15 cellular contexts compared by ENCODE assay signal in the genomic region with DNA sequence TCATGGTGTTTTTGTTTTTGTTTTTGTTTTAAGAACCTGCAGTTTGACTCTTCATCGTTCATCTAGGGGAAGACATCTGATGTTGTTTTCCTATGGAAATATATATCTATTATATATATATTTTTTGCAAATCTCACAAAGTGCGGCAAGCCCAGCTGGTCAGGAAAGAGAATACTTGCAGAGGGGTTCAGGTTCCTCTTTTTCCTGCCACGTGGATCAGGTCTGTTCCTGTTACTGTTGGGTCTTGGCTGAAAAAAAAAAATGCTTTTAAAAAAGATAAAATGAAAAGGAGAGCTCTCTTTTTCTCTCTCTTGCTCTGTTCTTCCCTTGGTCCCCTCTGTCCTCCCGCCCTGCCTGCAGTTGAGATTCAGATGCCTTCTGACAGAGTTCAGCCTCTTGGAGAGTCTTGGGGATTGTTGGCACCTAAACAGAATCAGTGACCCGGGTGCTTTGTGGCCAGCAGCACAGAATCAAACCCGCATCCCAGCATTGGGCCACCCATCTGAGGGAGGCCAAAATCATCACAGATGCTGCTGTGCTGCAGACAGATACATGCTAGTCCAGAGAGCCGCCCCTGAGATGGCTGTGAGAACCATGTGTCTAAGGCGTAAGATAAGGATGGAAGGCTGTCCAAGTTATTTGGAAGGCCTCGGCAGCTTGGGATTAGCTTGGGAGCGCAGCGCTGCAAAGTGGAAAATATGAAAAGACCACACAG.
DNase-seq lines count a peak whose midpoint lies in the region; ATAC-seq and TF ChIP-seq lines count a peak whose summit lies in the region.
"Had no signal": no experiment of that assay in that cellular context is flagged by ENCODE, and none has a peak within 500 bp of the region (broad histone marks: within the 10 kb centered on the region; RNA-seq: fewer than 3 reads in every experiment).

No MANE protein-coding gene starts in this region.

- 89% methylated on average over 11 of the region's 11 CpGs for WGBS in liver

- ATAC-seq in activated B cell treated with CpG ODN at 0.5 μM for 24 hours (ENCODE audit: low read depth) (no peak), thoracic aorta (ENCODE audit: insufficient number of reproducible peaks, low FRiP score, low read depth) (no peak)
- ATAC-seq: activated T-cell treated with anti-CD3 and anti-CD28 coated beads, Interleukin-2, amount 50 U/mL, for 4 hours; naive thymus-derived CD8-positive, alpha-beta T cell; stimulated activated effector memory CD8-positive, alpha-beta T cell treated with anti-CD3 and anti-CD28 coated beads, Interleukin-12 subunit alpha, Interleukin-12 subunit beta, amount 100 ng/mL, for 72 hours had no signal

- no peak for TF ChIP-seq CTCF in activated B cell treated with CpG ODN at 0.5 μM for 24 hours (IDR thresholded peaks at IDR 0.05)
- no peak for TF ChIP-seq CTCF in liver (IDR thresholded peaks at IDR 0.05; ENCODE audit: low read depth, low read length, missing input control)
- no peak for TF ChIP-seq CTCF in thoracic aorta (IDR thresholded peaks at IDR 0.05)

- peaks cover 0 to under 1% (median 0%) of the 10 kb centered on the region in 4 donors for H3K4me1 ChIP-seq in liver (ENCODE audit: control insufficient read depth in 4 of 4, insufficient read depth in 4 of 4, low read length in 3 of 4)
- H3K4me1 ChIP-seq in thoracic aorta (ENCODE audit: control insufficient read depth in 1 of 2, low read depth in 2 of 2): peaks cover 16 to 25% of the 10 kb centered on the region in 2 donors

- DNase-seq in activated CD4-positive, alpha-beta memory T cell treated with anti-CD3 and anti-CD28 coated beads for 36 hours: no peak
- no peak for DNase-seq in activated CD4-positive, alpha-beta memory T cell treated with anti-CD3 and anti-CD28 coated beads, Interleukin-2, amount 10 ng/mL, durations not matched to agents 7 days and 5 days
- DNase-seq in activated B cell treated with CpG ODN at 0.5 μM for 24 hours (no peak), thoracic aorta (ENCODE audit: low spot score) (no peak), H7 (no peak), GF-D8 (lab: John Stamatoyannopoulos, UW) (no peak)
- no peak for DNase-seq in activated naive CD4-positive, alpha-beta T cell treated with anti-CD3 and anti-CD28 coated beads for 36 hours
- DNase-seq: activated T-cell treated with anti-CD3 and anti-CD28 coated beads, Interleukin-2, amount 50 U/mL, for 4 hours; kidney; naive thymus-derived CD8-positive, alpha-beta T cell; NCI-H1105 treated with DMSO at 0.1 percent for 48 hours; NCI-H226 had no signal

- H3K4me1 Mint-ChIP-seq in activated CD4-positive, alpha-beta memory T cell treated with anti-CD3 and anti-CD28 coated beads for 36 hours (ENCODE audit: low read depth): peaks cover 31% of the 10 kb centered on the region
- H3K4me1 Mint-ChIP-seq in activated CD4-positive, alpha-beta memory T cell treated with anti-CD3 and anti-CD28 coated beads, Interleukin-2, amount 10 ng/mL, durations not matched to agents 7 days and 5 days: peaks cover 15% of the 10 kb centered on the region
- H3K4me1 Mint-ChIP-seq in activated B cell treated with CpG ODN at 0.5 μM for 24 hours: peaks cover 45% of the 10 kb centered on the region
- H3K4me1 Mint-ChIP-seq in activated naive CD4-positive, alpha-beta T cell treated with anti-CD3 and anti-CD28 coated beads for 36 hours (ENCODE audit: low read depth): peaks cover 19% of the 10 kb centered on the region

- no peak overlapping the region for H3K9ac ChIP-seq in liver (ENCODE audit: low read depth in 1 of 2, low read length in 2 of 2)

- no peaks in the 10 kb centered on the region for H3K27me3 Mint-ChIP-seq in activated CD4-positive, alpha-beta memory T cell treated with anti-CD3 and anti-CD28 coated beads for 36 hours
- H3K27me3 Mint-ChIP-seq in activated CD4-positive, alpha-beta memory T cell treated with anti-CD3 and anti-CD28 coated beads, Interleukin-2, amount 10 ng/mL, durations not matched to agents 7 days and 5 days: no peaks in the 10 kb centered on the region
- no peaks in the 10 kb centered on the region for H3K27me3 Mint-ChIP-seq in activated B cell treated with CpG ODN at 0.5 μM for 24 hours
- no peaks in the 10 kb centered on the region for H3K27me3 Mint-ChIP-seq in activated naive CD4-positive, alpha-beta T cell treated with anti-CD3 and anti-CD28 coated beads for 36 hours (ENCODE audit: low read depth)
- H3K27me3 Mint-ChIP-seq: central memory CD8-positive, alpha-beta T cell; naive thymus-derived CD8-positive, alpha-beta T cell had no signal

- H3K4me3 ChIP-seq in liver (ENCODE audit: low read depth in 1 of 3, low read length in 3 of 3) (no peak overlapping the region), thoracic aorta (peak overlapping the region; percentile 22), H7 (ENCODE audit: insufficient read depth, low read depth, low read length) (no peak overlapping the region)

- no peak overlapping the region for H3K4me3 Mint-ChIP-seq in activated CD4-positive, alpha-beta memory T cell treated with anti-CD3 and anti-CD28 coated beads for 36 hours
- no peak overlapping the region for H3K4me3 Mint-ChIP-seq in activated CD4-positive, alpha-beta memory T cell treated with anti-CD3 and anti-CD28 coated beads, Interleukin-2, amount 10 ng/mL, durations not matched to agents 7 days and 5 days
- no peak overlapping the region for H3K4me3 Mint-ChIP-seq in activated B cell treated with CpG ODN at 0.5 μM for 24 hours
- no peak overlapping the region for H3K4me3 Mint-ChIP-seq in activated naive CD4-positive, alpha-beta T cell treated with anti-CD3 and anti-CD28 coated beads for 36 hours
- H3K4me3 Mint-ChIP-seq: activated T-cell treated with anti-CD3 and anti-CD28 coated beads, Interleukin-2, amount 50 U/mL, for 4 hours; central memory CD8-positive, alpha-beta T cell; naive thymus-derived CD8-positive, alpha-beta T cell; stimulated activated effector memory CD8-positive, alpha-beta T cell treated with anti-CD3 and anti-CD28 coated beads, Interleukin-12 subunit alpha, Interleukin-12 subunit beta, amount 100 ng/mL, for 72 hours had no signal

- no peaks in the 10 kb centered on the region for H3K9me3 Mint-ChIP-seq in activated CD4-positive, alpha-beta memory T cell treated with anti-CD3 and anti-CD28 coated beads for 36 hours
- peaks cover 2% of the 10 kb centered on the region for H3K9me3 Mint-ChIP-seq in activated CD4-positive, alpha-beta memory T cell treated with anti-CD3 and anti-CD28 coated beads, Interleukin-2, amount 10 ng/mL, durations not matched to agents 7 days and 5 days
- H3K9me3 Mint-ChIP-seq in activated B cell treated with CpG ODN at 0.5 μM for 24 hours: peaks cover 4% of the 10 kb centered on the region
- H3K9me3 Mint-ChIP-seq in activated naive CD4-positive, alpha-beta T cell treated with anti-CD3 and anti-CD28 coated beads for 36 hours: no peaks in the 10 kb centered on the region
- H3K9me3 Mint-ChIP-seq: central memory CD8-positive, alpha-beta T cell; naive thymus-derived CD8-positive, alpha-beta T cell; stimulated activated effector memory CD8-positive, alpha-beta T cell treated with anti-CD3 and anti-CD28 coated beads, Interleukin-12 subunit alpha, Interleukin-12 subunit beta, amount 100 ng/mL, for 72 hours had no signal

- peaks cover 55% of the 10 kb centered on the region for H3K36me3 Mint-ChIP-seq in activated CD4-positive, alpha-beta memory T cell treated with anti-CD3 and anti-CD28 coated beads for 36 hours
- peaks cover 58% of the 10 kb centered on the region for H3K36me3 Mint-ChIP-seq in activated CD4-positive, alpha-beta memory T cell treated with anti-CD3 and anti-CD28 coated beads, Interleukin-2, amount 10 ng/mL, durations not matched to agents 7 days and 5 days (ENCODE audit: low read depth)
- H3K36me3 Mint-ChIP-seq in activated B cell treated with CpG ODN at 0.5 μM for 24 hours (ENCODE audit: low read depth): peaks cover 69% of the 10 kb centered on the region
- peaks cover 50% of the 10 kb centered on the region for H3K36me3 Mint-ChIP-seq in activated naive CD4-positive, alpha-beta T cell treated with anti-CD3 and anti-CD28 coated beads for 36 hours (ENCODE audit: low read depth)

- POLR2A ChIA-PET in activated CD4-positive, alpha-beta memory T cell treated with anti-CD3 and anti-CD28 coated beads for 36 hours (lab: Charles Lee): no interaction called here
- POLR2A ChIA-PET in activated CD4-positive, alpha-beta memory T cell treated with anti-CD3 and anti-CD28 coated beads, Interleukin-2, amount 10 ng/mL, durations not matched to agents 7 days and 5 days (lab: Charles Lee): no interaction called here
- POLR2A ChIA-PET in activated B cell treated with CpG ODN at 0.5 μM for 24 hours (lab: Charles Lee): interaction anchor here (0.6 to 1.1 kb wide), 4 partner anchors 76 to 458 kb away, joined by 3 to 8 read pairs (median 3); partner anchors contain the start of gene MANSC1

- H3K36me3 ChIP-seq in liver (ENCODE audit: control insufficient read depth in 4 of 4, insufficient read depth in 3 of 4, low read depth in 1 of 4, low read length in 3 of 4) (peaks cover 2 to 32% (median 15%) of the 10 kb centered on the region in 4 donors), thoracic aorta (peaks cover 26% of the 10 kb centered on the region), H7 (replicated peaks; ENCODE audit: control insufficient read depth, insufficient read depth, low read length) (no peaks in the 10 kb centered on the region)

- H3K27ac ChIP-seq in liver (ENCODE audit: low read depth in 1 of 2, low read length in 2 of 2): no peak overlapping the region
- peak overlapping the region; percentile 32 to 71 for H3K27ac ChIP-seq in thoracic aorta

- H3K27ac Mint-ChIP-seq in activated CD4-positive, alpha-beta memory T cell treated with anti-CD3 and anti-CD28 coated beads for 36 hours: peak overlapping the region; percentile 26
- H3K27ac Mint-ChIP-seq in activated CD4-positive, alpha-beta memory T cell treated with anti-CD3 and anti-CD28 coated beads, Interleukin-2, amount 10 ng/mL, durations not matched to agents 7 days and 5 days: no peak overlapping the region
- H3K27ac Mint-ChIP-seq in activated B cell treated with CpG ODN at 0.5 μM for 24 hours: peak overlapping the region; percentile 18
- no peak overlapping the region for H3K27ac Mint-ChIP-seq in activated naive CD4-positive, alpha-beta T cell treated with anti-CD3 and anti-CD28 coated beads for 36 hours

- H3K27me3 ChIP-seq in liver (ENCODE audit: control insufficient read depth in 4 of 4, insufficient read depth in 4 of 4, low read length in 3 of 4) (no peaks in the 10 kb centered on the region), thoracic aorta (replicated peaks; ENCODE audit: insufficient read depth) (no peaks in the 10 kb centered on the region), H7 (ENCODE audit: control insufficient read depth, insufficient read depth, low read length) (no peaks in the 10 kb centered on the region)

- CTCF ChIA-PET in activated CD4-positive, alpha-beta memory T cell treated with anti-CD3 and anti-CD28 coated beads for 36 hours (lab: Charles Lee): interaction anchor here (0.6 kb wide), 1 partner anchor 193 kb away, joined by 3 read pairs; no protein-coding TSS in a partner anchor
- CTCF ChIA-PET in activated CD4-positive, alpha-beta memory T cell treated with anti-CD3 and anti-CD28 coated beads, Interleukin-2, amount 10 ng/mL, durations not matched to agents 7 days and 5 days (lab: Charles Lee): interaction anchor here (0.6 to 1.7 kb wide), 5 partner anchors 86 to 1118 kb away, joined by 3 to 10 read pairs (median 3); no protein-coding TSS in a partner anchor
- CTCF ChIA-PET in activated B cell treated with CpG ODN at 0.5 μM for 24 hours (lab: Charles Lee): no interaction called here
- CTCF ChIA-PET in activated naive CD4-positive, alpha-beta T cell treated with anti-CD3 and anti-CD28 coated beads for 36 hours (lab: Charles Lee): interaction anchor here (1.0 kb wide), 1 partner anchor 141 kb away, joined by 3 read pairs; no protein-coding TSS in a partner anchor

- H3K9me3 ChIP-seq in liver (ENCODE audit: control insufficient read depth in 4 of 4, low read length in 3 of 4) (no peaks in the 10 kb centered on the region), thoracic aorta (no peaks in the 10 kb centered on the region)

- TF ChIP-seq RAD21 in liver (IDR thresholded peaks at IDR 0.05): no peak

- intact Hi-C loops in activated CD4-positive, alpha-beta memory T cell treated with anti-CD3 and anti-CD28 coated beads for 36 hours (cut with micrococcal nuclease): no loop called here
- intact Hi-C loops in activated B cell treated with CpG ODN at 0.5 μM for 24 hours (cut with micrococcal nuclease): loop anchor here (5.0 to 10.0 kb wide), 2 partner anchors 113 to 141 kb away; no protein-coding TSS in a partner anchor
- intact Hi-C loops in activated naive CD4-positive, alpha-beta T cell treated with anti-CD3 and anti-CD28 coated beads for 36 hours (cut with micrococcal nuclease): no loop called here

Comparison
In these comparisons a context has a peak if more than half of its experiments do, and no peak if none do; other contexts are left out.
1. H3K27ac Mint-ChIP-seq: peak in activated CD4-positive, alpha-beta memory T cell treated with anti-CD3 and anti-CD28 coated beads for 36 hours (single experiment) and activated B cell treated with CpG ODN at 0.5 μM for 24 hours (single experiment); none in activated CD4-positive, alpha-beta memory T cell treated with anti-CD3 and anti-CD28 coated beads, Interleukin-2, amount 10 ng/mL, durations not matched to agents 7 days and 5 days (single experiment) and activated naive CD4-positive, alpha-beta T cell treated with anti-CD3 and anti-CD28 coated beads for 36 hours (single experiment).
2. H3K27ac ChIP-seq: peak in thoracic aorta (2 of 2); none in liver (0 of 2).